Comparison of ENCODE assay signal across 21 cellular contexts in the genomic region with DNA sequence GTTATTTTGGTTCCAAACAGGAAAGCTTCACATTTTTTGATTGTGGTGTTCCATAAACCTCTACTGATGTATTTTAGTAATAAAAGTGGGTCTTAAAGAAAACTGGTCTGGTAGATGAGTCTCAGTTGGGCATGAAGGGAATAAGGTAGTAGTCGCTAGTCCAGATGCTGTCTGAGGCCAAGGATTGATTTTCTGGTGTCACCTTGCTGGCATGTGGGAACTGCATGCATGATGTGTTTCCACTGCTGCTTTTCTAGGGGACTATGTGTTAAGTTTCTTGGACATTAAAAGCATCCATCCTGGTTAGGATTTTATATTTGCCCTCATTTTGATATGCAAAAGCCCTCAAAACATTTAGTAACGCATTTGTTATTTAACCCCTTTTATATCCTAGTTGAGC.
"Had no signal": no experiment of that assay in that cellular context is flagged by ENCODE, and none has a peak within 500 bp of the region (broad histone marks: within the 10 kb centered on the region; RNA-seq: fewer than 3 reads in every experiment).

No MANE protein-coding gene starts in this region.

- ATAC-seq: activated naive CD4-positive, alpha-beta T cell treated with anti-CD3 and anti-CD28 coated beads, Interleukin-2, amount 50 U/mL, for 72 hours; natural killer cell; sciatic nerve; T-helper 17 cell had no signal

- H3K4me1 Mint-ChIP-seq: activated CD4-positive, alpha-beta memory T cell treated with anti-CD3 and anti-CD28 coated beads, Interleukin-2, amount 10 ng/mL, durations not matched to agents 7 days and 5 days had no signal

- H3K9me3 ChIP-seq: breast epithelium, thoracic aorta had no signal

- H3K27ac Mint-ChIP-seq: activated CD4-positive, alpha-beta memory T cell treated with anti-CD3 and anti-CD28 coated beads, Interleukin-2, amount 10 ng/mL, durations not matched to agents 7 days and 5 days; activated CD4-positive, alpha-beta T cell treated with anti-CD3 and anti-CD28 coated beads, Interleukin-2, amount 10 ng/mL, durations not matched to agents 24 days and 14 days; activated naive CD4-positive, alpha-beta T cell treated with anti-CD3 and anti-CD28 coated beads, Interleukin-2, amount 50 U/mL, for 72 hours; activated T-helper 2 cell treated with anti-CD3 and anti-CD28 coated beads, Interferon-gamma antibody, Interleukin-2, Interleukin-4, amounts not matched to agents 10 μg/mL and 5 μg/mL and 100 μg/mL, durations not matched to agents 14 hours and 24 hours and 36 hours; stimulated activated naive CD8-positive, alpha-beta T cell treated with anti-CD3 and anti-CD28 coated beads, Interleukin-15, Interleukin-2, amounts not matched to agents 100 ng/mL and 50 ng/mL, for 24 hours had no signal

- DNase-seq: activated CD4-positive, alpha-beta memory T cell treated with anti-CD3 and anti-CD28 coated beads, Interleukin-2, amount 10 ng/mL, durations not matched to agents 7 days and 5 days; activated CD4-positive, alpha-beta T cell treated with anti-CD3 and anti-CD28 coated beads, Interleukin-2, amount 10 ng/mL, durations not matched to agents 24 days and 14 days; activated CD4-positive, CD25-positive, alpha-beta regulatory T cell treated with anti-CD3 and anti-CD28 coated beads, Interleukin-2, amount 50 U/mL, for 72 hours; activated CD8-positive, alpha-beta memory T cell treated with anti-CD3 and anti-CD28 coated beads, Interleukin-2, amount 50 U/mL, for 48 hours; activated T-cell treated with anti-CD3 and anti-CD28 coated beads, Interleukin-2, amount 50 U/mL, for 48 hours; dorsolateral prefrontal cortex; effector memory CD4-positive, alpha-beta T cell; mammary epithelial cell; natural killer cell; posterior cingulate gyrus; stimulated activated CD4-positive, alpha-beta T cell treated with anti-CD3 and anti-CD28 coated beads, Interleukin-12 subunit alpha, Interleukin-12 subunit beta, amount 100 ng/mL, for 4 hours; stimulated activated CD4-positive, alpha-beta T cell treated with anti-CD3 and anti-CD28 coated beads, Interleukin-4, amount 100 ng/mL, for 1 hour; T-helper 17 cell; trophoblast cell had no signal

- H3K27me3 Mint-ChIP-seq: activated CD4-positive, alpha-beta memory T cell treated with anti-CD3 and anti-CD28 coated beads, Interleukin-2, amount 10 ng/mL, durations not matched to agents 7 days and 5 days; activated CD4-positive, alpha-beta T cell treated with anti-CD3 and anti-CD28 coated beads, Interleukin-2, amount 10 ng/mL, durations not matched to agents 24 days and 14 days; stimulated activated naive CD8-positive, alpha-beta T cell treated with anti-CD3 and anti-CD28 coated beads, Interleukin-15, Interleukin-2, amounts not matched to agents 100 ng/mL and 50 ng/mL, for 24 hours; T-helper 17 cell had no signal

- H3K36me3 Mint-ChIP-seq: natural killer cell had no signal

- H3K9me3 Mint-ChIP-seq: activated CD4-positive, alpha-beta memory T cell treated with anti-CD3 and anti-CD28 coated beads, Interleukin-2, amount 10 ng/mL, durations not matched to agents 7 days and 5 days; activated CD4-positive, alpha-beta T cell treated with anti-CD3 and anti-CD28 coated beads, Interleukin-2, amount 10 ng/mL, durations not matched to agents 24 days and 14 days; activated naive CD4-positive, alpha-beta T cell treated with anti-CD3 and anti-CD28 coated beads, Interleukin-2, amount 50 U/mL, for 72 hours; activated T-helper 2 cell treated with anti-CD3 and anti-CD28 coated beads, Interferon-gamma antibody, Interleukin-2, Interleukin-4, amounts not matched to agents 10 μg/mL and 5 μg/mL and 100 μg/mL, durations not matched to agents 14 hours and 24 hours and 36 hours; natural killer cell; stimulated activated naive CD8-positive, alpha-beta T cell treated with anti-CD3 and anti-CD28 coated beads, Interleukin-15, Interleukin-2, amounts not matched to agents 100 ng/mL and 50 ng/mL, for 24 hours had no signal

- H3K27me3 ChIP-seq: breast epithelium, dorsolateral prefrontal cortex had no signal

- H3K4me3 ChIP-seq: breast epithelium, dorsolateral prefrontal cortex, skin epidermis, thoracic aorta had no signal

- H3K36me3 ChIP-seq: breast epithelium, thoracic aorta had no signal

- H3K27ac ChIP-seq: breast epithelium, skin epidermis, thoracic aorta had no signal

- H3K4me3 Mint-ChIP-seq: activated CD4-positive, alpha-beta memory T cell treated with anti-CD3 and anti-CD28 coated beads, Interleukin-2, amount 10 ng/mL, durations not matched to agents 7 days and 5 days; activated CD4-positive, alpha-beta T cell treated with anti-CD3 and anti-CD28 coated beads, Interleukin-2, amount 10 ng/mL, durations not matched to agents 24 days and 14 days; natural killer cell; stimulated activated naive CD8-positive, alpha-beta T cell treated with anti-CD3 and anti-CD28 coated beads, Interleukin-15, Interleukin-2, amounts not matched to agents 100 ng/mL and 50 ng/mL, for 24 hours; T-helper 17 cell had no signal

- H3K4me1 ChIP-seq: breast epithelium had no signal
